Comparison of ENCODE assay signal across 22 cellular contexts in genomic region chr10:54903770-54904169, GRCh38.
"Had no signal": no experiment of that assay in that cellular context is flagged by ENCODE, and none has a peak within 500 bp of the region (broad histone marks: within the 10 kb centered on the region; RNA-seq: fewer than 3 reads in every experiment).

No MANE protein-coding gene starts in this region.

- H3K27ac ChIP-seq: left lung, lower lobe of right lung, ovary, prostate gland, skin epidermis, suprapubic skin, thoracic aorta, tibial artery, upper lobe of right lung had no signal

- H3K4me1 ChIP-seq: left lung, lower lobe of right lung, prostate gland, suprapubic skin, tibial artery, upper lobe of right lung had no signal

- H3K4me3 ChIP-seq: left lung, lower lobe of right lung, ovary, prostate gland, skin epidermis, suprapubic skin, thoracic aorta, tibial artery, upper lobe of right lung had no signal

- H3K27me3 ChIP-seq: left lung, ovary, suprapubic skin, tibial artery, upper lobe of right lung had no signal

- H3K36me3 ChIP-seq: left lung, lower lobe of right lung, ovary, prostate gland, suprapubic skin, thoracic aorta, tibial artery, upper lobe of right lung had no signal

- DNase-seq: hippocampal formation; kidney glomerular epithelial cell; left colon; left lung; lower lobe of right lung; mammary epithelial cell; mesendoderm; naive B cell; natural killer cell; nephron progenitor cell; ovary; retina; right cardiac atrium; stimulated activated CD4-positive, alpha-beta T cell treated with anti-CD3 and anti-CD28 coated beads, Interleukin-4, amount 100 ng/mL, for 24 hours; stimulated activated naive CD4-positive, alpha-beta T cell; tibial artery; trophoblast cell; upper lobe of right lung had no signal

- H3K9me3 ChIP-seq: left lung, lower lobe of right lung, ovary, prostate gland, suprapubic skin, thoracic aorta, tibial artery, upper lobe of right lung had no signal
